ENCODE assay signal across 18 cellular contexts in the genomic region with DNA sequence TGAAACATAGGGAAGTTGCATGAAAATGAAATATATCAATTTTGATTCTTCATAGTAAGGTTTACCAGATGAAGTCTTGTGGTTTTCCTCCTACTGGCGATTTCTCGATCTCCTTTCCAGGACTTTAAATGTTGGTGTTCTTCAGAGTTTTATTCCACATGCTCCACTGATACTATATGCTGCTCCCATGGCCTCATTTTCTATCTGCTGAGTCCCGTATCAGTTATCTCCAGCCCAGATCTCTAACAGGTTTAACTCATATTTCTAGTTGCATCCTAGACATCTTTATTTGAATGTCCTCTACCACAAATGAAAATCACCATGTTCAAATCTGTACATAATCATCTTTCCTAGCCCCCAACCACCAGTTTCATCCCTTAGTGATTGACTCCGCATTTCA.
DNase-seq lines count a peak whose midpoint lies in the region; ATAC-seq, FAIRE-seq and TF ChIP-seq lines count a peak whose summit lies in the region.
"Had no signal": no experiment of that assay in that cellular context is flagged by ENCODE, and none has a peak within 500 bp of the region (broad histone marks: within the 10 kb centered on the region; RNA-seq: fewer than 3 reads in every experiment).

No MANE protein-coding gene starts in this region.

- no peaks in the 10 kb centered on the region for H3K9me3 Mint-ChIP-seq in activated T-cell treated with anti-CD3 and anti-CD28 coated beads, Interleukin-2, amount 50 U/mL, for 72 hours
- H3K9me3 Mint-ChIP-seq in activated T-helper 1 cell treated with anti-CD3 and anti-CD28 coated beads, Interleukin-12 subunit alpha, Interleukin-12 subunit beta, Interleukin-2, Interleukin-4 antibody, amounts not matched to agents 30 ng/mL and 10 ng/mL and 1 ng/mL, durations not matched to agents 14 hours and 24 hours and 36 hours, result no peaks in the 10 kb centered on the region
- H3K9me3 Mint-ChIP-seq in progenitor cell of endocrine pancreas (ENCODE audit: low read depth), result no peaks in the 10 kb centered on the region
- H3K9me3 Mint-ChIP-seq: H9 had no signal

- H3K4me1 Mint-ChIP-seq in activated T-cell treated with anti-CD3 and anti-CD28 coated beads, Interleukin-2, amount 50 U/mL, for 72 hours (ENCODE audit: low read depth), result peaks cover 41% of the 10 kb centered on the region
- peaks cover 40% of the 10 kb centered on the region for H3K4me1 Mint-ChIP-seq in activated T-helper 1 cell treated with anti-CD3 and anti-CD28 coated beads, Interleukin-12 subunit alpha, Interleukin-12 subunit beta, Interleukin-2, Interleukin-4 antibody, amounts not matched to agents 30 ng/mL and 10 ng/mL and 1 ng/mL, durations not matched to agents 14 hours and 24 hours and 36 hours (ENCODE audit: low read depth)
- peaks cover 12% of the 10 kb centered on the region for H3K4me1 Mint-ChIP-seq in progenitor cell of endocrine pancreas (ENCODE audit: low read depth)
- H3K4me1 Mint-ChIP-seq: H9 had no signal

- TF ChIP-seq CTCF in progenitor cell of endocrine pancreas (IDR thresholded peaks at IDR 0.05; ENCODE audit: unreplicated experiment), result no peak

- intact Hi-C loops in activated T-helper 1 cell treated with anti-CD3 and anti-CD28 coated beads, Interleukin-12 subunit alpha, Interleukin-12 subunit beta, Interleukin-2, Interleukin-4 antibody, amounts not matched to agents 30 ng/mL and 10 ng/mL and 1 ng/mL, durations not matched to agents 14 hours and 24 hours and 36 hours (cut with micrococcal nuclease), result loop anchor here (5.0 kb wide), 1 partner anchor 38 kb away; no protein-coding TSS in a partner anchor

- H3K4me3 Mint-ChIP-seq in activated T-cell treated with anti-CD3 and anti-CD28 coated beads, Interleukin-2, amount 50 U/mL, for 72 hours, result peak overlapping the region in 1 of 2 donors; percentile 44
- no peak overlapping the region for H3K4me3 Mint-ChIP-seq in activated T-helper 1 cell treated with anti-CD3 and anti-CD28 coated beads, Interleukin-12 subunit alpha, Interleukin-12 subunit beta, Interleukin-2, Interleukin-4 antibody, amounts not matched to agents 30 ng/mL and 10 ng/mL and 1 ng/mL, durations not matched to agents 14 hours and 24 hours and 36 hours
- no peak overlapping the region for H3K4me3 Mint-ChIP-seq in progenitor cell of endocrine pancreas (ENCODE audit: low read depth)
- H3K4me3 Mint-ChIP-seq: H9 had no signal

- no peak for DNase-seq in activated T-cell treated with anti-CD3 and anti-CD28 coated beads, Interleukin-2, amount 50 U/mL, for 72 hours
- DNase-seq in activated T-cell treated with anti-CD3 and anti-CD28 coated beads for 4 hours, result no peak
- no peak for DNase-seq in HTR-8/SVneo (ENCODE audit: insufficient read length, low spot score)
- no peak for DNase-seq in activated T-helper 1 cell treated with anti-CD3 and anti-CD28 coated beads, Interleukin-12 subunit alpha, Interleukin-12 subunit beta, Interleukin-2, Interleukin-4 antibody, amounts not matched to agents 30 ng/mL and 10 ng/mL and 1 ng/mL, durations not matched to agents 14 hours and 24 hours and 36 hours (ENCODE audit: low spot score)
- no peak for DNase-seq in progenitor cell of endocrine pancreas (ENCODE audit: low spot score, unreplicated experiment)
- DNase-seq in NCI-H1417 (lab: John Stamatoyannopoulos, UW), result no peak
- DNase-seq in LoVo (ENCODE audit: low spot score), result no peak
- DNase-seq: DMS79 treated with DMSO at 0.1 percent for 48 hours, H9, Karpas-422, NCI-H1436 treated with DMSO at 0.1 percent for 48 hours, NCI-H2107, NCI-H226, NCI-H526 had no signal

- no peaks in the 10 kb centered on the region for H3K27me3 Mint-ChIP-seq in activated T-cell treated with anti-CD3 and anti-CD28 coated beads, Interleukin-2, amount 50 U/mL, for 72 hours (ENCODE audit: low read depth)
- H3K27me3 Mint-ChIP-seq in activated T-helper 1 cell treated with anti-CD3 and anti-CD28 coated beads, Interleukin-12 subunit alpha, Interleukin-12 subunit beta, Interleukin-2, Interleukin-4 antibody, amounts not matched to agents 30 ng/mL and 10 ng/mL and 1 ng/mL, durations not matched to agents 14 hours and 24 hours and 36 hours (ENCODE audit: insufficient read depth), result no peaks in the 10 kb centered on the region
- no peaks in the 10 kb centered on the region for H3K27me3 Mint-ChIP-seq in progenitor cell of endocrine pancreas

- H3K27ac Mint-ChIP-seq in activated T-cell treated with anti-CD3 and anti-CD28 coated beads, Interleukin-2, amount 50 U/mL, for 72 hours, result peak overlapping the region; percentile 15
- peak overlapping the region; percentile 40 for H3K27ac Mint-ChIP-seq in activated T-helper 1 cell treated with anti-CD3 and anti-CD28 coated beads, Interleukin-12 subunit alpha, Interleukin-12 subunit beta, Interleukin-2, Interleukin-4 antibody, amounts not matched to agents 30 ng/mL and 10 ng/mL and 1 ng/mL, durations not matched to agents 14 hours and 24 hours and 36 hours
- peak overlapping the region; percentile 8 for H3K27ac Mint-ChIP-seq in progenitor cell of endocrine pancreas

- peaks cover 3 to 27% of the 10 kb centered on the region in 2 donors for H3K36me3 Mint-ChIP-seq in activated T-cell treated with anti-CD3 and anti-CD28 coated beads, Interleukin-2, amount 50 U/mL, for 72 hours (ENCODE audit: insufficient read depth in 2 of 2)
- H3K36me3 Mint-ChIP-seq in activated T-helper 1 cell treated with anti-CD3 and anti-CD28 coated beads, Interleukin-12 subunit alpha, Interleukin-12 subunit beta, Interleukin-2, Interleukin-4 antibody, amounts not matched to agents 30 ng/mL and 10 ng/mL and 1 ng/mL, durations not matched to agents 14 hours and 24 hours and 36 hours (ENCODE audit: low read depth), result peaks cover 39% of the 10 kb centered on the region
- H3K36me3 Mint-ChIP-seq in progenitor cell of endocrine pancreas (ENCODE audit: insufficient read depth), result peaks cover 17% of the 10 kb centered on the region

- ATAC-seq in activated T-cell treated with anti-CD3 and anti-CD28 coated beads, Interleukin-2, amount 50 U/mL, for 72 hours (replicated peaks in 1 of 2), result peak; percentile 7 to 53
- no peak for ATAC-seq in GM21515 (IDR thresholded peaks at IDR 0.05; ENCODE audit: unreplicated experiment)
- ATAC-seq: A549 had no signal

- FAIRE-seq in HTR-8/SVneo (lab: Jason Lieb, UNC), result peak; percentile 4
- FAIRE-seq: A549, D721Med, GM12892 had no signal
